In the genomic region with DNA sequence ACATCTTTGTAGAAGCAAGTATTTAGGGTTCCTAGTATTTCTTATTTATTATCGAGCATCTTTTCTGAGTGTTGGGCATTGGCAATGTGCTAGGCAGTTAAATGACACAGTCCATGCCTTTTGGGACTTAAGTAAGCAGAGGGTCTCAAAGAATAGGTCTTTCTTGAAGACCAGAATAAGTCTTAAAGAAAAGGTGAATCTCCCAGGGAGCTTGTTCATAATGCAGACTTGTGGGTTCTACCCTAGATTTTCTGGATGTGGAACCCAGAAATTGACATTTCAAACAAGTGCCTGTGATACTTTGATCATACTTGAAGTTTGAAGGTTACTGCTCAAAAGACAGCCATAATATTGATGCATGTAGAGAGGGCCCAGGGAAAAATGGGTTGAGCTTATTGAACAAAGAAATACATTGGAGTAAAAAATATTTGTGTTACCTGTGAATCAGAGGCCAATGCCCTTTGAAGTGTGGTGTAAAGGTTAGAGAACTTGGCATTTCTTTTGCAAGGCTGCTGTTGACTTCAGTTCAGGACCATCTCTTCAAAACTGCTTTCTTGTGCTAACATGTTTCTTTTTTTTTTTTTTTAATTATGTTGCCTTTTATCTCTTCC, we compare ENCODE assay signal across 1 cellular context.
TF ChIP-seq lines count a peak whose summit lies in the region.

No MANE protein-coding gene starts in this region.

TF ChIP-seq in HepG2, 621 proteins besides CTCF, POLR2A, EP300 and RAD21 (continued from another document and continues in another):
- TF ChIP-seq TCF7L2 (IDR thresholded peaks at IDR 0.05; ENCODE audit: low read depth, low read length) (peak; percentile 47; the same call in 1 of the 2 replicates), NFE2L1 (CRISPR knock-in tag; IDR thresholded peaks at IDR 0.05; ENCODE audit: borderline replicate concordance) (no peak), SMARCC2 (IDR thresholded peaks at IDR 0.05) (peak; percentile 35; the same call in 1 of the 2 replicates), LCORL (IDR thresholded peaks at IDR 0.05) (no peak), LCORL (CRISPR knock-in tag; IDR thresholded peaks at IDR 0.05) (0 out of 2 replicates have a peak, but pooled peaks have one; percentile 52), TCF12 (IDR thresholded peaks at IDR 0.05) (no peak), TCF12 (CRISPR knock-in tag; IDR thresholded peaks at IDR 0.05) (peak; percentile 94; the same call in 1 of the 2 replicates), CCDC6 (CRISPR knock-in tag; IDR thresholded peaks at IDR 0.05) (no peak), ZGPAT (CRISPR knock-in tag; IDR thresholded peaks at IDR 0.05) (peak; percentile 80; the same call in 1 of the 2 replicates), PAF1 (CRISPR knock-in tag; IDR thresholded peaks at IDR 0.05) (no peak), ZNF317 (CRISPR knock-in tag; IDR thresholded peaks at IDR 0.05) (peak; percentile 89), FOXO1 (CRISPR knock-in tag; IDR thresholded peaks at IDR 0.05) (peak; percentile 93), JUNB (CRISPR knock-in tag; IDR thresholded peaks at IDR 0.05; ENCODE audit: borderline replicate concordance) (peak; percentile 68; the same call in 1 of the 2 replicates), SRF (IDR thresholded peaks at IDR 0.05; ENCODE audit: low read depth, low read length) (no peak), FOXA3 (CRISPR knock-in tag; IDR thresholded peaks at IDR 0.05) (peak; percentile 89), ZFP90 (CRISPR knock-in tag; IDR thresholded peaks at IDR 0.05; ENCODE audit: borderline replicate concordance) (0 out of 2 replicates have a peak, but pooled peaks have one; percentile 17), ZEB1 (IDR thresholded peaks at IDR 0.05; ENCODE audit: insufficient replicate concordance, low read depth) (peak; percentile 79), ZNF782 (CRISPR knock-in tag; IDR thresholded peaks at IDR 0.05; ENCODE audit: borderline replicate concordance) (no peak), PHF5A (CRISPR knock-in tag; IDR thresholded peaks at IDR 0.05; ENCODE audit: low read depth, unreplicated experiment) (peak; percentile 69), SP5 (CRISPR knock-in tag; IDR thresholded peaks at IDR 0.05; ENCODE audit: borderline replicate concordance, low read depth) (peak; percentile 65; the same call in 1 of the 2 replicates), MAX (IDR thresholded peaks at IDR 0.05) (peak; percentile 20; the same call in 1 of the 2 replicates), ZNF17 (CRISPR knock-in tag; IDR thresholded peaks at IDR 0.05) (no peak), BCL6 (CRISPR knock-in tag; IDR thresholded peaks at IDR 0.05) (peak; percentile 65), FOXJ3 (CRISPR knock-in tag; IDR thresholded peaks at IDR 0.05; ENCODE audit: borderline replicate concordance) (peak; percentile 82; the same call in 1 of the 2 replicates), ZNF326 (CRISPR knock-in tag; IDR thresholded peaks at IDR 0.05; ENCODE audit: borderline replicate concordance) (no peak), ARNTL (CRISPR knock-in tag; IDR thresholded peaks at IDR 0.05) (0 out of 2 replicates have a peak, but pooled peaks have one; percentile 38), SAP130 (CRISPR knock-in tag; IDR thresholded peaks at IDR 0.05; ENCODE audit: low read depth) (peak; percentile 53), FOXK1 (CRISPR knock-in tag; IDR thresholded peaks at IDR 0.05; ENCODE audit: borderline replicate concordance, low read depth) (peak; percentile 78; the same call in 1 of the 2 replicates), CEBPG (CRISPR knock-in tag; IDR thresholded peaks at IDR 0.05) (peak; percentile 65), NCOR1 (IDR thresholded peaks at IDR 0.05; ENCODE audit: borderline replicate concordance, low read length) (peak; percentile 81; the same call in 1 of the 2 replicates), NR2F2 (IDR thresholded peaks at IDR 0.05; ENCODE audit: borderline replicate concordance, low read depth) (peak; percentile 84; the same call in 1 of the 2 replicates), ZSCAN5A (CRISPR knock-in tag; IDR thresholded peaks at IDR 0.05; ENCODE audit: borderline replicate concordance) (no peak), SOX13 (IDR thresholded peaks at IDR 0.05) (peak; percentile 37; the same call in 1 of the 2 replicates), SOX13 (CRISPR knock-in tag; conservative IDR thresholded peaks at IDR 0.05 in 1 of 2, IDR thresholded peaks at IDR 0.05 in 1 of 2) (peak in 1 of 2 experiments; percentile 86; a peak in 2 of 4 replicates), MIER2 (CRISPR knock-in tag; IDR thresholded peaks at IDR 0.05) (peak; percentile 52; the same call in 1 of the 2 replicates), RXRA (CRISPR knock-in tag; IDR thresholded peaks at IDR 0.05) (peak; percentile 68; the same call in 1 of the 2 replicates), RXRB (CRISPR knock-in tag; IDR thresholded peaks at IDR 0.05; ENCODE audit: borderline replicate concordance) (peak; percentile 94), ZNF335 (CRISPR knock-in tag; IDR thresholded peaks at IDR 0.05) (peak; percentile 51; the same call in 1 of the 2 replicates), NR2F6 (IDR thresholded peaks at IDR 0.05) (peak; percentile 91), NR2F6 (CRISPR knock-in tag; IDR thresholded peaks at IDR 0.05) (peak; percentile 88), XBP1 (CRISPR knock-in tag; IDR thresholded peaks at IDR 0.05) (no peak), CREM (IDR thresholded peaks at IDR 0.05) (peak; percentile 85), CREM (CRISPR knock-in tag; IDR thresholded peaks at IDR 0.05) (no peak), ZMYM2 (CRISPR knock-in tag; IDR thresholded peaks at IDR 0.05) (peak; percentile 45; the same call in 1 of the 2 replicates), TRIM24 (CRISPR knock-in tag; IDR thresholded peaks at IDR 0.05) (no peak), ZNF362 (CRISPR knock-in tag; IDR thresholded peaks at IDR 0.05; ENCODE audit: borderline replicate concordance) (peak; percentile 84), DNMT3B (CRISPR knock-in tag; conservative IDR thresholded peaks at IDR 0.05) (no peak), CBX5 (CRISPR knock-in tag; IDR thresholded peaks at IDR 0.05; ENCODE audit: borderline replicate concordance) (no peak), ZNF773 (CRISPR knock-in tag; IDR thresholded peaks at IDR 0.05; ENCODE audit: borderline replicate concordance) (no peak), RARA (CRISPR knock-in tag; IDR thresholded peaks at IDR 0.05) (peak; percentile 94)
- TF ChIP-seq, protein P1, sequence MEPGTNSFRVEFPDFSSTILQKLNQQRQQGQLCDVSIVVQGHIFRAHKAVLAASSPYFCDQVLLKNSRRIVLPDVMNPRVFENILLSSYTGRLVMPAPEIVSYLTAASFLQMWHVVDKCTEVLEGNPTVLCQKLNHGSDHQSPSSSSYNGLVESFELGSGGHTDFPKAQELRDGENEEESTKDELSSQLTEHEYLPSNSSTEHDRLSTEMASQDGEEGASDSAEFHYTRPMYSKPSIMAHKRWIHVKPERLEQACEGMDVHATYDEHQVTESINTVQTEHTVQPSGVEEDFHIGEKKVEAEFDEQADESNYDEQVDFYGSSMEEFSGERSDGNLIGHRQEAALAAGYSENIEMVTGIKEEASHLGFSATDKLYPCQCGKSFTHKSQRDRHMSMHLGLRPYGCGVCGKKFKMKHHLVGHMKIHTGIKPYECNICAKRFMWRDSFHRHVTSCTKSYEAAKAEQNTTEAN (CRISPR knock-in tag; conservative IDR thresholded peaks at IDR 0.05): peak; percentile 54; the same call in 1 of the 2 replicates
- TF ChIP-seq, protein P2, sequence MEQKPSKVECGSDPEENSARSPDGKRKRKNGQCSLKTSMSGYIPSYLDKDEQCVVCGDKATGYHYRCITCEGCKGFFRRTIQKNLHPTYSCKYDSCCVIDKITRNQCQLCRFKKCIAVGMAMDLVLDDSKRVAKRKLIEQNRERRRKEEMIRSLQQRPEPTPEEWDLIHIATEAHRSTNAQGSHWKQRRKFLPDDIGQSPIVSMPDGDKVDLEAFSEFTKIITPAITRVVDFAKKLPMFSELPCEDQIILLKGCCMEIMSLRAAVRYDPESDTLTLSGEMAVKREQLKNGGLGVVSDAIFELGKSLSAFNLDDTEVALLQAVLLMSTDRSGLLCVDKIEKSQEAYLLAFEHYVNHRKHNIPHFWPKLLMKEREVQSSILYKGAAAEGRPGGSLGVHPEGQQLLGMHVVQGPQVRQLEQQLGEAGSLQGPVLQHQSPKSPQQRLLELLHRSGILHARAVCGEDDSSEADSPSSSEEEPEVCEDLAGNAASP (CRISPR knock-in tag; IDR thresholded peaks at IDR 0.05; ENCODE audit: borderline replicate concordance): peak; percentile 65; the same call in 1 of the 2 replicates
- TF ChIP-seq, protein P3, sequence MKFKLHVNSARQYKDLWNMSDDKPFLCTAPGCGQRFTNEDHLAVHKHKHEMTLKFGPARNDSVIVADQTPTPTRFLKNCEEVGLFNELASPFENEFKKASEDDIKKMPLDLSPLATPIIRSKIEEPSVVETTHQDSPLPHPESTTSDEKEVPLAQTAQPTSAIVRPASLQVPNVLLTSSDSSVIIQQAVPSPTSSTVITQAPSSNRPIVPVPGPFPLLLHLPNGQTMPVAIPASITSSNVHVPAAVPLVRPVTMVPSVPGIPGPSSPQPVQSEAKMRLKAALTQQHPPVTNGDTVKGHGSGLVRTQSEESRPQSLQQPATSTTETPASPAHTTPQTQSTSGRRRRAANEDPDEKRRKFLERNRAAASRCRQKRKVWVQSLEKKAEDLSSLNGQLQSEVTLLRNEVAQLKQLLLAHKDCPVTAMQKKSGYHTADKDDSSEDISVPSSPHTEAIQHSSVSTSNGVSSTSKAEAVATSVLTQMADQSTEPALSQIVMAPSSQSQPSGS (CRISPR knock-in tag; IDR thresholded peaks at IDR 0.05): peak; percentile 32; the same call in 1 of the 2 replicates
- TF ChIP-seq, protein P4, sequence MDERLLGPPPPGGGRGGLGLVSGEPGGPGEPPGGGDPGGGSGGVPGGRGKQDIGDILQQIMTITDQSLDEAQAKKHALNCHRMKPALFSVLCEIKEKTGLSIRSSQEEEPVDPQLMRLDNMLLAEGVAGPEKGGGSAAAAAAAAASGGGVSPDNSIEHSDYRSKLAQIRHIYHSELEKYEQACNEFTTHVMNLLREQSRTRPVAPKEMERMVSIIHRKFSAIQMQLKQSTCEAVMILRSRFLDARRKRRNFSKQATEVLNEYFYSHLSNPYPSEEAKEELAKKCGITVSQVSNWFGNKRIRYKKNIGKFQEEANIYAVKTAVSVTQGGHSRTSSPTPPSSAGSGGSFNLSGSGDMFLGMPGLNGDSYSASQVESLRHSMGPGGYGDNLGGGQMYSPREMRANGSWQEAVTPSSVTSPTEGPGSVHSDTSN (CRISPR knock-in tag; IDR thresholded peaks at IDR 0.05): 0 out of 2 replicates have a peak, but pooled peaks have one; percentile 21
- TF ChIP-seq, protein P5, sequence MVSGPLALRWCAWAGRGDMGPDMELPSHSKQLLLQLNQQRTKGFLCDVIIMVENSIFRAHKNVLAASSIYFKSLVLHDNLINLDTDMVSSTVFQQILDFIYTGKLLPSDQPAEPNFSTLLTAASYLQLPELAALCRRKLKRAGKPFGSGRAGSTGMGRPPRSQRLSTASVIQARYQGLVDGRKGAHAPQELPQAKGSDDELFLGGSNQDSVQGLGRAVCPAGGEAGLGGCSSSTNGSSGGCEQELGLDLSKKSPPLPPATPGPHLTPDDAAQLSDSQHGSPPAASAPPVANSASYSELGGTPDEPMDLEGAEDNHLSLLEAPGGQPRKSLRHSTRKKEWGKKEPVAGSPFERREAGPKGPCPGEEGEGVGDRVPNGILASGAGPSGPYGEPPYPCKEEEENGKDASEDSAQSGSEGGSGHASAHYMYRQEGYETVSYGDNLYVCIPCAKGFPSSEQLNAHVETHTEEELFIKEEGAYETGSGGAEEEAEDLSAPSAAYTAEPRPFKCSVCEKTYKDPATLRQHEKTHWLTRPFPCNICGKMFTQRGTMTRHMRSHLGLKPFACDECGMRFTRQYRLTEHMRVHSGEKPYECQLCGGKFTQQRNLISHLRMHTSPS (CRISPR knock-in tag; IDR thresholded peaks at IDR 0.05; ENCODE audit: low read depth): peak; percentile 45; the same call in 1 of the 2 replicates
